In genomic region chr14:34713122-34713680, GRCh38 we compare ENCODE assay signal across 7 cellular contexts. TPM values are rescaled to one million over a fixed set of nuclear protein-coding genes. Genes with fewer than 3 reads are reported as not detected.
A peak's percentile ranks its signal among the peaks of the same experiment; 100 is the strongest.
DNase-seq lines count a peak whose midpoint lies in the region; ATAC-seq and TF ChIP-seq lines count a peak whose summit lies in the region.

No MANE protein-coding gene starts in this region.

- H3K4me1 ChIP-seq in HUES64 (ENCODE audit: insufficient read depth, low read length), result peaks cover 8% of the 10 kb centered on the region; the same call in 1 of the 2 replicates
- H3K4me1 ChIP-seq in iPS-18a (ENCODE audit: control insufficient read depth, low read depth, low read length), result peaks cover 7% of the 10 kb centered on the region
- H3K4me1 ChIP-seq in stomach, result peaks cover 0 to 60% (median 43%) of the 10 kb centered on the region in 4 donors

- 79% methylated on average over 6 of the region's 6 CpGs for WGBS in HUES64
- 52 to 64% (median 61%) methylated on average over 6 of the region's 6 CpGs for WGBS in stomach, 5 donors

- H3K36me3 Mint-ChIP-seq in activated naive CD4-positive, alpha-beta T cell treated with anti-CD3 and anti-CD28 coated beads, Interleukin-2, amount 50 U/mL, for 72 hours, result peaks cover 9 to 10% of the 10 kb centered on the region in 2 donors

- no peak for TF ChIP-seq POLR2A in stomach (IDR thresholded peaks at IDR 0.05)

- no peak overlapping the region for H3K27ac ChIP-seq in HUES64 (ENCODE audit: low read depth, low read length)
- no peak overlapping the region for H3K27ac ChIP-seq in iPS-18a (ENCODE audit: low read length)
- peak overlapping the region; percentile 45 to 99 (median 96) for H3K27ac ChIP-seq in stomach

- H3K9me3 ChIP-seq in HUES64 (ENCODE audit: insufficient read depth, low read depth, low read length) (no peaks in the 10 kb centered on the region), iPS-18a (ENCODE audit: control insufficient read depth, low read depth, low read length) (no peaks in the 10 kb centered on the region), stomach (no peaks in the 10 kb centered on the region)

- peak overlapping the region; percentile 15 to 89 for H3K27ac Mint-ChIP-seq in activated naive CD4-positive, alpha-beta T cell treated with anti-CD3 and anti-CD28 coated beads, Interleukin-2, amount 50 U/mL, for 72 hours

- H3K4me3 ChIP-seq in HUES64 (ENCODE audit: low read length) (peak overlapping the region; percentile 90), iPS-18a (ENCODE audit: low read length) (peak overlapping the region; percentile 94), stomach (peak overlapping the region; percentile 74 to 99 (median 86))

- no peak for DNase-seq in activated naive CD4-positive, alpha-beta T cell treated with anti-CD3 and anti-CD28 coated beads, Interleukin-2, amount 50 U/mL, for 72 hours (ENCODE audit: low spot score in 2 of 2)
- no peak for DNase-seq in stomach
- DNase-seq in COLO668 (lab: John Stamatoyannopoulos, UW; ENCODE audit: unreplicated experiment), result no peak
- DNase-seq in RPMI8226, result no peak

- H3K9me3 Mint-ChIP-seq in activated naive CD4-positive, alpha-beta T cell treated with anti-CD3 and anti-CD28 coated beads, Interleukin-2, amount 50 U/mL, for 72 hours, result no peaks in the 10 kb centered on the region

- TF ChIP-seq CTCF in stomach (IDR thresholded peaks at IDR 0.05), result no peak

- intact Hi-C loops in stomach (cut with DNase I; ENCODE audit: low total_unique reads), result no loop called here

- peaks cover 13% of the 10 kb centered on the region; the same call in 1 of the 2 replicates for H3K27me3 ChIP-seq in HUES64 (ENCODE audit: insufficient read depth, low read length)
- peaks cover 12% of the 10 kb centered on the region for H3K27me3 ChIP-seq in iPS-18a (ENCODE audit: control insufficient read depth, insufficient read depth, low read length)
- no peaks in the 10 kb centered on the region for H3K27me3 ChIP-seq in stomach

- no peak for ATAC-seq in activated naive CD4-positive, alpha-beta T cell treated with anti-CD3 and anti-CD28 coated beads, Interleukin-2, amount 50 U/mL, for 72 hours
- no peak for ATAC-seq in GM18909 (IDR thresholded peaks at IDR 0.05; ENCODE audit: poor library complexity, unreplicated experiment)

- peaks cover 22% of the 10 kb centered on the region for H3K36me3 ChIP-seq in HUES64 (ENCODE audit: insufficient read depth, low read length)
- H3K36me3 ChIP-seq in iPS-18a (ENCODE audit: control insufficient read depth, low read depth, low read length), result peaks cover 10% of the 10 kb centered on the region
- peaks cover 0 to 9% (median 7%) of the 10 kb centered on the region in 4 donors for H3K36me3 ChIP-seq in stomach

- H3K9ac ChIP-seq in HUES64 (ENCODE audit: low read depth, low read length) (peak overlapping the region; percentile 87; the same call in 1 of the 2 replicates), iPS-18a (ENCODE audit: low read length) (peak overlapping the region; percentile 89)

- no peak for TF ChIP-seq EP300 in stomach (IDR thresholded peaks at IDR 0.05)

RNA-seq across cellular contexts. Expression of gene CFL2, which starts 1.2 kb away (rescaled TPM):
- polyA plus RNA-seq in HUES64 (2013, experiment 1 of 2), result 21.0 TPM
- 26.2 TPM for polyA plus RNA-seq in HUES64 (2013, experiment 2 of 2)
- total RNA-seq in activated naive CD4-positive, alpha-beta T cell treated with anti-CD3 and anti-CD28 coated beads, Interleukin-2, amount 50 U/mL, for 72 hours, result 1 to 10 TPM; 2.9 to 6.0 TPM
- 100 to 1,000 TPM in 3 of 5 donors, 10 to 100 TPM in 2; 42.6 to 214 (median 136) TPM for total RNA-seq in stomach
- 10 to 100 TPM; 22.0 to 28.6 (median 26.1) TPM for polyA plus RNA-seq in stomach

Comparison
In these comparisons a context has a peak if more than half of its experiments do, and no peak if none do; other contexts are left out.
1. H3K27ac ChIP-seq: peak in stomach (5 of 5); none in HUES64 (single experiment) and iPS-18a (single experiment).
2. RNA of gene CFL2, which starts 1.2 kb away (total RNA-seq): 42.6 to 214 TPM in stomach; 2.9 to 6.0 TPM in activated naive CD4-positive, alpha-beta T cell treated with anti-CD3 and anti-CD28 coated beads, Interleukin-2, amount 50 U/mL, for 72 hours; every median in the first group is over 4 times any median in the second.
3. Peak in every context shown above with its lines, with median percentiles within 50 percentile points of each other: H3K4me3 ChIP-seq.